8 cellular contexts compared by ENCODE assay signal in the genomic region with DNA sequence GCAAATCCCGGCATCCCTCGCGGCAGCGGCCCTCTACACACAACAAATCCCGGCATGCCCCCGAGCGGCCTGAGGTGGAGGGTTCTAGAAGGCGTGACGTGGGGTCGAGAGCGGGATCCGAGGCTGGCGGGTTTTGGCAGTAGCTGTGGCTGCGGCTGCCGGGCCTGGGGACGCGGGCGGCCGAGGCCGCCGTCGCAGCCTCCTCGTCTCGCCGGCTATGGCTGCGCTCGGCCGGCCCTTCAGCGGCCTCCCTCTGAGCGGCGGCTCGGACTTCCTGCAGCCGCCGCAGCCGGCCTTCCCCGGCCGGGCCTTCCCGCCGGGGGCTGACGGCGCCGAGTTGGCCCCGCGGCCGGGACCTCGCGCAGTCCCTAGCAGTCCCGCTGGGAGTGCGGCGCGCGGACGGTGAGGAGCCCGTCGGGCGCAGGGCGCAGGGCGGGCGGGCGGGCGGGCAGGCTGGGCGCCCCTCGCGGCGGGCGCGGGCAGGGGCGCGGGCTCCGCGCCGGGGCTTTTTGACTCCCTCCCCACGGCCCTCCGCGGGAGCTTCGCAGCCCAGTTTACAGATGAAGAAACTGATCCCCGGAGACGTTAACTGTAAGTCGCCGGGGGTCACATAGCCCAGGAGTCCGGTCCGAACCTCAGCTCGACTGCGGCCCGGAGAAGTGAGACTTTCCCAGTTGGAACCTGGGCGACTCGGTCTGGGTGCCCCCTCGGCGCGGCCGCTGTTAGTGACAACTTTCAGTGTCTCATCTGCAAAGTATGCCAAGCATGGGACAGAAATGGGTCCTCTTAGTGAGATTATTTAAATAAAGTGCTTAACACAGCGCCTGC. TPM values are rescaled to one million over a fixed set of nuclear protein-coding genes. Genes with fewer than 3 reads are reported as not detected.
DNase-seq lines count a peak whose midpoint lies in the region; ATAC-seq and TF ChIP-seq lines count a peak whose summit lies in the region.

A gene with protein sequence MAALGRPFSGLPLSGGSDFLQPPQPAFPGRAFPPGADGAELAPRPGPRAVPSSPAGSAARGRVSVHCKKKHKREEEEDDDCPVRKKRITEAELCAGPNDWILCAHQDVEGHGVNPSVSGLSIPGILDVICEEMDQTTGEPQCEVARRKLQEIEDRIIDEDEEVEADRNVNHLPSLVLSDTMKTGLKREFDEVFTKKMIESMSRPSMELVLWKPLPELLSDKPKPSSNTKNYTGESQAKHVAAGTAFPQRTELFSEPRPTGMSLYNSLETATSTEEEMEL (plus strand): TSS at position 63 of the 828 bp plus-strand sequence. CDS start 155 bp downstream, at position 218.

- H3K9ac ChIP-seq in DND-41 (ENCODE audit: low read depth, low read length) = peak within 1 kb of the TSS; percentile 94
- peak within 1 kb of the TSS; percentile 76; the same call in 1 of the 2 replicates for H3K9ac ChIP-seq in KMS-11

- H4K20me1 ChIP-seq in DND-41 (ENCODE audit: insufficient read depth, low read length) (peaks cover 17% of the 10 kb centered on the region; the same call in 1 of the 2 replicates), KMS-11 (ENCODE audit: insufficient read depth) (no peaks in the 10 kb centered on the region)

- H2AFZ ChIP-seq in DND-41 (ENCODE audit: low read depth, low read length) = peak within 1 kb of the TSS; percentile 93
- H2AFZ ChIP-seq in KMS-11 (ENCODE audit: low read depth) = peak within 1 kb of the TSS; percentile 55

- TF ChIP-seq CTCF in DND-41 (IDR thresholded peaks at IDR 0.05; ENCODE audit: borderline replicate concordance, extremely low read depth, low read length, poor library complexity, severe bottlenecking) (peak; percentile 58), KMS-11 (conservative IDR thresholded peaks at IDR 0.05; ENCODE audit: low read depth, low read length) (peak; percentile 41; the same call in 1 of the 2 replicates)

- H3K27me3 ChIP-seq in DND-41 (ENCODE audit: insufficient read depth, low read length, poor library complexity) (no peaks in the 10 kb centered on the region), KMS-11 (ENCODE audit: insufficient read depth, low read depth) (no peaks in the 10 kb centered on the region), muscle layer of duodenum (ENCODE audit: low read depth, low read length) (no peaks in the 10 kb centered on the region)

- H3K4me2 ChIP-seq in DND-41 (ENCODE audit: insufficient read depth, low read length) = peak within 1 kb of the TSS; percentile 97
- H3K4me2 ChIP-seq in KMS-11 = peak within 1 kb of the TSS; percentile 77

- ATAC-seq in DND-41 (ENCODE audit: insufficient read depth, low read depth) = peak; percentile 94
- peak; percentile 89 for ATAC-seq in GM21737 (IDR thresholded peaks at IDR 0.05; ENCODE audit: unreplicated experiment)
- ATAC-seq in esophagus mucosa = peak; percentile 88

- H3K4me3 ChIP-seq in DND-41 (ENCODE audit: low read depth in 1 of 2, low read length in 2 of 2) = peak within 1 kb of the TSS; percentile 76 to 88
- H3K4me3 ChIP-seq in KMS-11 (IDR thresholded peaks at IDR 0.05; ENCODE audit: insufficient read depth, low read depth, low read length) = no peak within 1 kb of the TSS
- peak within 1 kb of the TSS; percentile 72 to 74 for H3K4me3 ChIP-seq in muscle layer of duodenum (ENCODE audit: low read depth in 1 of 2, low read length in 2 of 2)

- DNase-seq in DND-41 = peak; percentile 95
- peak; percentile 94 for DNase-seq in activated T-cell treated with anti-CD3 and anti-CD28 coated beads, Interleukin-2, amount 50 U/mL, for 48 hours
- peak; percentile 80 for DNase-seq in stimulated activated CD8-positive, alpha-beta memory T cell treated with anti-CD3 and anti-CD28 coated beads, Interleukin-7, amount 100 ng/mL, for 24 hours (ENCODE audit: low read depth)

- peaks cover 54% of the 10 kb centered on the region for H3K79me2 ChIP-seq in DND-41 (ENCODE audit: insufficient read depth, low read length)
- H3K79me2 ChIP-seq in KMS-11 (ENCODE audit: insufficient read depth, low read depth) = peaks cover 18% of the 10 kb centered on the region; the same call in 1 of the 2 replicates

- H3K36me3 ChIP-seq in DND-41 (ENCODE audit: insufficient read depth, low read length) (peaks cover 34% of the 10 kb centered on the region), KMS-11 (ENCODE audit: insufficient read depth) (no peaks in the 10 kb centered on the region), muscle layer of duodenum (ENCODE audit: control insufficient read depth in 1 of 2, insufficient read depth in 2 of 2, low read length in 2 of 2) (peaks cover 0 to 8% of the 10 kb centered on the region in 2 donors)

- peak within 1 kb of the TSS; percentile 85 for H3K27ac ChIP-seq in DND-41 (ENCODE audit: low read length)
- H3K27ac ChIP-seq in KMS-11 = peak within 1 kb of the TSS; percentile 69
- peak within 1 kb of the TSS; percentile 85 for H3K27ac ChIP-seq in muscle layer of duodenum (ENCODE audit: low read length)

- H3K9me3 ChIP-seq in DND-41 (ENCODE audit: insufficient read depth, low read length, severe bottlenecking) (no peaks in the 10 kb centered on the region), muscle layer of duodenum (ENCODE audit: control insufficient read depth in 1 of 2, low read length in 2 of 2) (no peaks in the 10 kb centered on the region)

- peaks cover 43% of the 10 kb centered on the region for H3K4me1 ChIP-seq in DND-41 (ENCODE audit: insufficient read depth, low read length)
- peaks cover 24% of the 10 kb centered on the region for H3K4me1 ChIP-seq in KMS-11 (ENCODE audit: low read depth, poor library complexity, severe bottlenecking)
- peaks cover 0 to 20% of the 10 kb centered on the region in 2 donors for H3K4me1 ChIP-seq in muscle layer of duodenum (ENCODE audit: control insufficient read depth in 1 of 2, insufficient read depth in 2 of 2, low read length in 2 of 2)

TF ChIP-seq in PFSK-1, 5 proteins besides CTCF, POLR2A, EP300 and RAD21:
- TF ChIP-seq SIN3A (IDR thresholded peaks at IDR 0.05; ENCODE audit: borderline replicate concordance, insufficient read depth, low read length) (0 out of 2 replicates have a peak, but pooled peaks have one; percentile 86), POLR2AphosphoS5 (IDR thresholded peaks at IDR 0.05; ENCODE audit: low read depth, low read length) (peak; percentile 87), TAF1 (IDR thresholded peaks at IDR 0.05; ENCODE audit: borderline replicate concordance, insufficient read depth, low read length) (0 out of 2 replicates have a peak, but pooled peaks have one; percentile 55), FOXP2 (optimal IDR thresholded peaks at IDR 0.05; ENCODE audit: borderline replicate concordance, extremely low read depth, extremely low read length, insufficient read depth) (peak; percentile 91)
- TF ChIP-seq, protein P1, sequence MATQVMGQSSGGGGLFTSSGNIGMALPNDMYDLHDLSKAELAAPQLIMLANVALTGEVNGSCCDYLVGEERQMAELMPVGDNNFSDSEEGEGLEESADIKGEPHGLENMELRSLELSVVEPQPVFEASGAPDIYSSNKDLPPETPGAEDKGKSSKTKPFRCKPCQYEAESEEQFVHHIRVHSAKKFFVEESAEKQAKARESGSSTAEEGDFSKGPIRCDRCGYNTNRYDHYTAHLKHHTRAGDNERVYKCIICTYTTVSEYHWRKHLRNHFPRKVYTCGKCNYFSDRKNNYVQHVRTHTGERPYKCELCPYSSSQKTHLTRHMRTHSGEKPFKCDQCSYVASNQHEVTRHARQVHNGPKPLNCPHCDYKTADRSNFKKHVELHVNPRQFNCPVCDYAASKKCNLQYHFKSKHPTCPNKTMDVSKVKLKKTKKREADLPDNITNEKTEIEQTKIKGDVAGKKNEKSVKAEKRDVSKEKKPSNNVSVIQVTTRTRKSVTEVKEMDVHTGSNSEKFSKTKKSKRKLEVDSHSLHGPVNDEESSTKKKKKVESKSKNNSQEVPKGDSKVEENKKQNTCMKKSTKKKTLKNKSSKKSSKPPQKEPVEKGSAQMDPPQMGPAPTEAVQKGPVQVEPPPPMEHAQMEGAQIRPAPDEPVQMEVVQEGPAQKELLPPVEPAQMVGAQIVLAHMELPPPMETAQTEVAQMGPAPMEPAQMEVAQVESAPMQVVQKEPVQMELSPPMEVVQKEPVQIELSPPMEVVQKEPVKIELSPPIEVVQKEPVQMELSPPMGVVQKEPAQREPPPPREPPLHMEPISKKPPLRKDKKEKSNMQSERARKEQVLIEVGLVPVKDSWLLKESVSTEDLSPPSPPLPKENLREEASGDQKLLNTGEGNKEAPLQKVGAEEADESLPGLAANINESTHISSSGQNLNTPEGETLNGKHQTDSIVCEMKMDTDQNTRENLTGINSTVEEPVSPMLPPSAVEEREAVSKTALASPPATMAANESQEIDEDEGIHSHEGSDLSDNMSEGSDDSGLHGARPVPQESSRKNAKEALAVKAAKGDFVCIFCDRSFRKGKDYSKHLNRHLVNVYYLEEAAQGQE (IDR thresholded peaks at IDR 0.05; ENCODE audit: insufficient read depth in 1 of 2, low read depth in 2 of 2, low read length in 2 of 2) = no peak

RNA-seq across cellular contexts. Expression of the gene that starts here (rescaled TPM):
- 8.4 TPM for polyA plus RNA-seq in PFSK-1 (2012; ENCODE audit: insufficient read length, low read depth)
- total RNA-seq in esophagus mucosa = 8.5 TPM
